In the genomic region with DNA sequence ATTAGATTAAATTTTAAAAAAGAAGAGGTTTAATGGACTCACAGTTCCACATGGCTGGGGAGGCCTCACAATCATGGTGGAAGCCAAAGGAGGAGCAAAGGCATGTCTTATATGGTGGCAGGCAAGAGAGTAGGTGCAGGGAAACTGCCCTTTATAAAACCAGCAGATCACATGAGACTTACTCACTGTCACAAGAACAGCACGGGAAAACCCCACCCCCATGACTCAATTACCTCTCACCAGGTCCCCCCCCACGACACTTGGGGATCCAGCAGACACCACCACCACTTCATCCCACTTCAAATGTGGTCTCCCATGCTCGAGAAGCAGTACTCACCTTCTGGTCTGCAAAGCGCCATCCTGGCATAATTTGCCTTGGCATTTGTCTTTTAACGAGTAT, we compare ENCODE assay signal across 12 cellular contexts. TPM values are rescaled to one million over a fixed set of nuclear protein-coding genes. Genes with fewer than 3 reads are reported as not detected.
DNase-seq lines count a peak whose midpoint lies in the region; ATAC-seq and TF ChIP-seq lines count a peak whose summit lies in the region.
"Had no signal": no experiment of that assay in that cellular context is flagged by ENCODE, and none has a peak within 500 bp of the region (broad histone marks: within the 10 kb centered on the region; RNA-seq: fewer than 3 reads in every experiment).

No MANE protein-coding gene starts in this region.

- no peak for ATAC-seq in activated CD8-positive, alpha-beta memory T cell treated with anti-CD3 and anti-CD28 coated beads, Interleukin-2, amount 10 ng/mL, durations not matched to agents 7 days and 5 days
- no peak for ATAC-seq in HG02678 (IDR thresholded peaks at IDR 0.05; ENCODE audit: unreplicated experiment)
- no peak for ATAC-seq in left lobe of liver
- ATAC-seq in GM18519 (IDR thresholded peaks at IDR 0.05; ENCODE audit: low FRiP score, unreplicated experiment), result no peak

- H3K27ac Mint-ChIP-seq in activated CD8-positive, alpha-beta memory T cell treated with anti-CD3 and anti-CD28 coated beads, Interleukin-2, amount 10 ng/mL, durations not matched to agents 7 days and 5 days, result no peak overlapping the region
- H3K27ac Mint-ChIP-seq: nephron progenitor cell had no signal

- H3K9me3 Mint-ChIP-seq in activated CD8-positive, alpha-beta memory T cell treated with anti-CD3 and anti-CD28 coated beads, Interleukin-2, amount 10 ng/mL, durations not matched to agents 7 days and 5 days (ENCODE audit: low read depth), result peaks cover 4% of the 10 kb centered on the region

- H3K4me3 ChIP-seq in epithelial cell of proximal tubule (ENCODE audit: low read depth, low read length), result no peak overlapping the region
- H3K4me3 ChIP-seq: BLaER1 treated with 17β-estradiol and CSF1 and Interleukin-3, amounts not matched to agents 10 nM and 100 nM; smooth muscle cell had no signal

- in situ Hi-C loops in SK-MEL-5 (cut with HindIII; ENCODE audit: low pct_unique_long_range_greater_than_20kb, low sequenced_read_pairs), result no loop called here

- H3K27me3 Mint-ChIP-seq in activated CD8-positive, alpha-beta memory T cell treated with anti-CD3 and anti-CD28 coated beads, Interleukin-2, amount 10 ng/mL, durations not matched to agents 7 days and 5 days, result peaks cover 7% of the 10 kb centered on the region

- no peak overlapping the region for H3K4me3 Mint-ChIP-seq in activated CD8-positive, alpha-beta memory T cell treated with anti-CD3 and anti-CD28 coated beads, Interleukin-2, amount 10 ng/mL, durations not matched to agents 7 days and 5 days
- H3K4me3 Mint-ChIP-seq: activated T-helper 1 cell treated with anti-CD3 and anti-CD28 coated beads, Interleukin-12 subunit alpha, Interleukin-12 subunit beta, Interleukin-2, Interleukin-4 antibody, amounts not matched to agents 30 ng/mL and 10 ng/mL and 1 ng/mL, durations not matched to agents 14 hours and 24 hours and 36 hours; nephron progenitor cell had no signal

- peaks cover 7% of the 10 kb centered on the region for H3K4me1 Mint-ChIP-seq in activated CD8-positive, alpha-beta memory T cell treated with anti-CD3 and anti-CD28 coated beads, Interleukin-2, amount 10 ng/mL, durations not matched to agents 7 days and 5 days

- CTCF ChIA-PET in activated CD8-positive, alpha-beta memory T cell treated with anti-CD3 and anti-CD28 coated beads, Interleukin-2, amount 10 ng/mL, durations not matched to agents 7 days and 5 days (lab: Charles Lee), result interaction anchor here (1.0 to 2.6 kb wide), 32 partner anchors 10 to 779 kb away, joined by 3 to 26 read pairs (median 5); a partner anchor contains a TSS

- DNase-seq in activated CD8-positive, alpha-beta memory T cell treated with anti-CD3 and anti-CD28 coated beads, Interleukin-2, amount 50 U/mL, for 24 hours (ENCODE audit: extremely low read depth), result peak; percentile 8
- DNase-seq in activated CD8-positive, alpha-beta memory T cell treated with anti-CD3 and anti-CD28 coated beads, Interleukin-2, amount 10 ng/mL, durations not matched to agents 7 days and 5 days, result no peak
- DNase-seq in SK-MEL-5 (ENCODE audit: low read depth, low spot score) (peak; percentile 32), epithelial cell of proximal tubule (ENCODE audit: low read depth) (peak; percentile 26), left lobe of liver (ENCODE audit: low spot score) (no peak)
- DNase-seq in stimulated activated CD4-positive, alpha-beta T cell treated with anti-CD3 and anti-CD28 coated beads, TNF-alpha, amount 100 ng/mL, for 48 hours (ENCODE audit: low read depth in 3 of 3), result peak in 2 of 3 donors; percentile 19 to 20

- TF ChIP-seq CTCF in epithelial cell of proximal tubule (conservative IDR thresholded peaks at IDR 0.05; ENCODE audit: low read depth, low read length), result no peak

- H3K36me3 Mint-ChIP-seq in activated CD8-positive, alpha-beta memory T cell treated with anti-CD3 and anti-CD28 coated beads, Interleukin-2, amount 10 ng/mL, durations not matched to agents 7 days and 5 days, result peaks cover 12% of the 10 kb centered on the region

RNA-seq across cellular contexts. Expression of a gene that starts 24.6 kb away (rescaled TPM):
- total RNA-seq in activated CD8-positive, alpha-beta memory T cell treated with anti-CD3 and anti-CD28 coated beads, Interleukin-2, amount 10 ng/mL, durations not matched to agents 7 days and 5 days, result 10 to 100 TPM; 31.8 to 35.8 TPM
- 2.7 and 5.4 TPM in 2 replicates for total RNA-seq in SK-MEL-5 (2014; rRNA removed; shearing (Covaris generic))
- 8.9 and 14.2 TPM in 2 replicates for polyA plus RNA-seq in SK-MEL-5 (2015; cell fraction: cytosol; rRNA removed)
- polyA plus RNA-seq in SK-MEL-5 (2015; cell fraction: nucleus; rRNA removed), result 10.3 and 17.8 TPM in 2 replicates
- 11.8 and 18.6 TPM in 2 replicates for total RNA-seq in epithelial cell of proximal tubule
- total RNA-seq in left lobe of liver, result not detected

Comparison
In these comparisons a context has a peak if more than half of its experiments do, and no peak if none do; other contexts are left out.
1. DNase-seq: peak in activated CD8-positive, alpha-beta memory T cell treated with anti-CD3 and anti-CD28 coated beads, Interleukin-2, amount 50 U/mL, for 24 hours (single experiment), SK-MEL-5 (single experiment), epithelial cell of proximal tubule (single experiment) and stimulated activated CD4-positive, alpha-beta T cell treated with anti-CD3 and anti-CD28 coated beads, TNF-alpha, amount 100 ng/mL, for 48 hours (2 of 3); none in activated CD8-positive, alpha-beta memory T cell treated with anti-CD3 and anti-CD28 coated beads, Interleukin-2, amount 10 ng/mL, durations not matched to agents 7 days and 5 days (single experiment) and left lobe of liver (single experiment).